Comparison of ENCODE assay signal across 1 cellular context in genomic region chr10:27099916-27100799, GRCh38.
TF ChIP-seq lines count a peak whose summit lies in the region.

Gene ANKRD26 (minus strand): TSS chr10:27100494. CDS start chr10:27100326, 168 bp downstream.

TF ChIP-seq in HepG2, 621 proteins besides CTCF, POLR2A, EP300 and RAD21 (continued from another document and continues in another):
- no peak for TF ChIP-seq ZFP36 (IDR thresholded peaks at IDR 0.05; ENCODE audit: borderline replicate concordance, low read depth, low read length, partially characterized antibody)
- no peak for TF ChIP-seq SMARCE1 (IDR thresholded peaks at IDR 0.05; ENCODE audit: borderline replicate concordance)
- TF ChIP-seq RORA (CRISPR knock-in tag; IDR thresholded peaks at IDR 0.05), result no peak
- no peak for TF ChIP-seq ZNF17 (CRISPR knock-in tag; IDR thresholded peaks at IDR 0.05)
- TF ChIP-seq PREB (CRISPR knock-in tag; IDR thresholded peaks at IDR 0.05), result no peak
- TF ChIP-seq ARNT2 (CRISPR knock-in tag; IDR thresholded peaks at IDR 0.05; ENCODE audit: low read depth), result no peak; the same call in none of the 2 replicates
- no peak for TF ChIP-seq FLYWCH1 (CRISPR knock-in tag; IDR thresholded peaks at IDR 0.05)
- TF ChIP-seq ZNF781 (CRISPR knock-in tag; IDR thresholded peaks at IDR 0.05; ENCODE audit: borderline replicate concordance, not compliant biosample characterization), result peak; percentile 66
- no peak; the same call in 1 of the 2 replicates for TF ChIP-seq GFI1 (CRISPR knock-in tag; IDR thresholded peaks at IDR 0.05; ENCODE audit: borderline replicate concordance)
- 0 out of 2 replicates have a peak, but pooled peaks have one; percentile 35 for TF ChIP-seq BCL6 (CRISPR knock-in tag; IDR thresholded peaks at IDR 0.05)
- TF ChIP-seq PRPF4 (IDR thresholded peaks at IDR 0.05; ENCODE audit: low read depth, low read length, poor library complexity, severe bottlenecking), result no peak
- no peak; the same call in 1 of the 2 replicates for TF ChIP-seq ZNF224 (CRISPR knock-in tag; IDR thresholded peaks at IDR 0.05)
- no peak for TF ChIP-seq SRSF4 (IDR thresholded peaks at IDR 0.05; ENCODE audit: low read depth, low read length, poor library complexity, severe bottlenecking)
- peak; percentile 73 for TF ChIP-seq DRAP1 (CRISPR knock-in tag; IDR thresholded peaks at IDR 0.05)
- TF ChIP-seq EZH2 (conservative IDR thresholded peaks at IDR 0.05; ENCODE audit: low read depth, low read length), result no peak
- TF ChIP-seq EHMT2 (IDR thresholded peaks at IDR 0.05; ENCODE audit: borderline replicate concordance, low read depth, low read length), result no peak
- TF ChIP-seq CEBPB (IDR thresholded peaks at IDR 0.05; ENCODE audit: borderline replicate concordance, low read depth, low read length), result no peak
- no peak for TF ChIP-seq HMG20A (CRISPR knock-in tag; IDR thresholded peaks at IDR 0.05; ENCODE audit: borderline replicate concordance)
- TF ChIP-seq PRMT3 (CRISPR knock-in tag; IDR thresholded peaks at IDR 0.05; ENCODE audit: borderline replicate concordance, low read depth), result no peak
- TF ChIP-seq LBX2 (CRISPR knock-in tag; IDR thresholded peaks at IDR 0.05; ENCODE audit: borderline replicate concordance), result 0 out of 2 replicates have a peak, but pooled peaks have one; percentile 43
- 0 out of 2 replicates have a peak, but pooled peaks have one; percentile 29 for TF ChIP-seq ZKSCAN1 (IDR thresholded peaks at IDR 0.05; ENCODE audit: low read length)
- no peak for TF ChIP-seq CREM (IDR thresholded peaks at IDR 0.05)
- TF ChIP-seq CREM (CRISPR knock-in tag; IDR thresholded peaks at IDR 0.05), result no peak
- TF ChIP-seq ATM (IDR thresholded peaks at IDR 0.05; ENCODE audit: borderline replicate concordance), result no peak
- TF ChIP-seq MYC (CRISPR knock-in tag; IDR thresholded peaks at IDR 0.05; ENCODE audit: borderline replicate concordance), result peak; percentile 67; the same call in 1 of the 2 replicates
- TF ChIP-seq MATR3 (CRISPR knock-in tag; IDR thresholded peaks at IDR 0.05), result no peak
- TF ChIP-seq, protein P1, sequence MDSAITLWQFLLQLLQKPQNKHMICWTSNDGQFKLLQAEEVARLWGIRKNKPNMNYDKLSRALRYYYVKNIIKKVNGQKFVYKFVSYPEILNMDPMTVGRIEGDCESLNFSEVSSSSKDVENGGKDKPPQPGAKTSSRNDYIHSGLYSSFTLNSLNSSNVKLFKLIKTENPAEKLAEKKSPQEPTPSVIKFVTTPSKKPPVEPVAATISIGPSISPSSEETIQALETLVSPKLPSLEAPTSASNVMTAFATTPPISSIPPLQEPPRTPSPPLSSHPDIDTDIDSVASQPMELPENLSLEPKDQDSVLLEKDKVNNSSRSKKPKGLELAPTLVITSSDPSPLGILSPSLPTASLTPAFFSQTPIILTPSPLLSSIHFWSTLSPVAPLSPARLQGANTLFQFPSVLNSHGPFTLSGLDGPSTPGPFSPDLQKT (CRISPR knock-in tag; IDR thresholded peaks at IDR 0.05; ENCODE audit: borderline replicate concordance), result no peak
- TF ChIP-seq ZNF709 (CRISPR knock-in tag; IDR thresholded peaks at IDR 0.05), result peak; percentile 53; the same call in 1 of the 2 replicates
- TF ChIP-seq ZNF101 (CRISPR knock-in tag; IDR thresholded peaks at IDR 0.05; ENCODE audit: borderline replicate concordance, low read depth), result no peak
- no peak for TF ChIP-seq ZBTB43 (CRISPR knock-in tag; conservative IDR thresholded peaks at IDR 0.05)
- no peak for TF ChIP-seq ZNF33A (CRISPR knock-in tag; IDR thresholded peaks at IDR 0.05; ENCODE audit: borderline replicate concordance)
- TF ChIP-seq, protein P2, sequence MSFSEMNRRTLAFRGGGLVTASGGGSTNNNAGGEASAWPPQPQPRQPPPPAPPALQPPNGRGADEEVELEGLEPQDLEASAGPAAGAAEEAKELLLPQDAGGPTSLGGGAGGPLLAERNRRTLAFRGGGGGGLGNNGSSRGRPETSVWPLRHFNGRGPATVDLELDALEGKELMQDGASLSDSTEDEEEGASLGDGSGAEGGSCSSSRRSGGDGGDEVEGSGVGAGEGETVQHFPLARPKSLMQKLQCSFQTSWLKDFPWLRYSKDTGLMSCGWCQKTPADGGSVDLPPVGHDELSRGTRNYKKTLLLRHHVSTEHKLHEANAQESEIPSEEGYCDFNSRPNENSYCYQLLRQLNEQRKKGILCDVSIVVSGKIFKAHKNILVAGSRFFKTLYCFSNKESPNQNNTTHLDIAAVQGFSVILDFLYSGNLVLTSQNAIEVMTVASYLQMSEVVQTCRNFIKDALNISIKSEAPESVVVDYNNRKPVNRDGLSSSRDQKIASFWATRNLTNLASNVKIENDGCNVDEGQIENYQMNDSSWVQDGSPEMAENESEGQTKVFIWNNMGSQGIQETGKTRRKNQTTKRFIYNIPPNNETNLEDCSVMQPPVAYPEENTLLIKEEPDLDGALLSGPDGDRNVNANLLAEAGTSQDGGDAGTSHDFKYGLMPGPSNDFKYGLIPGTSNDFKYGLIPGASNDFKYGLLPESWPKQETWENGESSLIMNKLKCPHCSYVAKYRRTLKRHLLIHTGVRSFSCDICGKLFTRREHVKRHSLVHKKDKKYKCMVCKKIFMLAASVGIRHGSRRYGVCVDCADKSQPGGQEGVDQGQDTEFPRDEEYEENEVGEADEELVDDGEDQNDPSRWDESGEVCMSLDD (CRISPR knock-in tag; IDR thresholded peaks at IDR 0.05; ENCODE audit: borderline replicate concordance), result no peak
- no peak for TF ChIP-seq MTA1 (CRISPR knock-in tag; IDR thresholded peaks at IDR 0.05; ENCODE audit: borderline replicate concordance)
- TF ChIP-seq, protein P3, sequence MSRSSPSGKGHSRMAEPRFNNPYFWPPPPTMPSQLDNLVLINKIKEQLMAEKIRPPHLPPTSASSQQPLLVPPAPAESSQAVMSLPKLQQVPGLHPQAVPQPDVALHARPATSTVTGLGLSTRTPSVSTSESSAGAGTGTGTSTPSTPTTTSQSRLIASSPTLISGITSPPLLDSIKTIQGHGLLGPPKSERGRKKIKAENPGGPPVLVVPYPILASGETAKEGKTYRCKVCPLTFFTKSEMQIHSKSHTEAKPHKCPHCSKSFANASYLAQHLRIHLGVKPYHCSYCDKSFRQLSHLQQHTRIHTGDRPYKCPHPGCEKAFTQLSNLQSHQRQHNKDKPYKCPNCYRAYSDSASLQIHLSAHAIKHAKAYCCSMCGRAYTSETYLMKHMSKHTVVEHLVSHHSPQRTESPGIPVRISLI (CRISPR knock-in tag; IDR thresholded peaks at IDR 0.05; ENCODE audit: borderline replicate concordance), result 0 out of 2 replicates have a peak, but pooled peaks have one; percentile 14
- TF ChIP-seq, protein P4, sequence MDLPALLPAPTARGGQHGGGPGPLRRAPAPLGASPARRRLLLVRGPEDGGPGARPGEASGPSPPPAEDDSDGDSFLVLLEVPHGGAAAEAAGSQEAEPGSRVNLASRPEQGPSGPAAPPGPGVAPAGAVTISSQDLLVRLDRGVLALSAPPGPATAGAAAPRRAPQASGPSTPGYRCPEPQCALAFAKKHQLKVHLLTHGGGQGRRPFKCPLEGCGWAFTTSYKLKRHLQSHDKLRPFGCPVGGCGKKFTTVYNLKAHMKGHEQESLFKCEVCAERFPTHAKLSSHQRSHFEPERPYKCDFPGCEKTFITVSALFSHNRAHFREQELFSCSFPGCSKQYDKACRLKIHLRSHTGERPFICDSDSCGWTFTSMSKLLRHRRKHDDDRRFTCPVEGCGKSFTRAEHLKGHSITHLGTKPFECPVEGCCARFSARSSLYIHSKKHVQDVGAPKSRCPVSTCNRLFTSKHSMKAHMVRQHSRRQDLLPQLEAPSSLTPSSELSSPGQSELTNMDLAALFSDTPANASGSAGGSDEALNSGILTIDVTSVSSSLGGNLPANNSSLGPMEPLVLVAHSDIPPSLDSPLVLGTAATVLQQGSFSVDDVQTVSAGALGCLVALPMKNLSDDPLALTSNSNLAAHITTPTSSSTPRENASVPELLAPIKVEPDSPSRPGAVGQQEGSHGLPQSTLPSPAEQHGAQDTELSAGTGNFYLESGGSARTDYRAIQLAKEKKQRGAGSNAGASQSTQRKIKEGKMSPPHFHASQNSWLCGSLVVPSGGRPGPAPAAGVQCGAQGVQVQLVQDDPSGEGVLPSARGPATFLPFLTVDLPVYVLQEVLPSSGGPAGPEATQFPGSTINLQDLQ (CRISPR knock-in tag; IDR thresholded peaks at IDR 0.05), result no peak
- TF ChIP-seq ESRRA (CRISPR knock-in tag; IDR thresholded peaks at IDR 0.05; ENCODE audit: low read depth), result no peak
- TF ChIP-seq ADNP (CRISPR knock-in tag; IDR thresholded peaks at IDR 0.05), result no peak
- TF ChIP-seq PHF21A (CRISPR knock-in tag; IDR thresholded peaks at IDR 0.05), result 0 out of 2 replicates have a peak, but pooled peaks have one; percentile 48
- no peak for TF ChIP-seq ZFP1 (CRISPR knock-in tag; IDR thresholded peaks at IDR 0.05)
- TF ChIP-seq ZSCAN31 (CRISPR knock-in tag; IDR thresholded peaks at IDR 0.05; ENCODE audit: low read depth), result peak; percentile 84
- TF ChIP-seq MXI1 (IDR thresholded peaks at IDR 0.05; ENCODE audit: borderline replicate concordance, low read depth, low read length), result no peak; the same call in 2 of the 3 replicates
- TF ChIP-seq ZNF639 (CRISPR knock-in tag; conservative IDR thresholded peaks at IDR 0.05), result no peak
- no peak for TF ChIP-seq SP1 (IDR thresholded peaks at IDR 0.05)
- no peak for TF ChIP-seq SP1 (CRISPR knock-in tag; IDR thresholded peaks at IDR 0.05)
- TF ChIP-seq ZBTB2 (CRISPR knock-in tag; IDR thresholded peaks at IDR 0.05; ENCODE audit: low read depth), result no peak
- no peak for TF ChIP-seq ATF7-NPFF (CRISPR knock-in tag; IDR thresholded peaks at IDR 0.05; ENCODE audit: low read depth)
- TF ChIP-seq TCF7L2 (IDR thresholded peaks at IDR 0.05; ENCODE audit: low read depth, low read length), result no peak
- peak; percentile 87 for TF ChIP-seq GATAD1 (CRISPR knock-in tag; IDR thresholded peaks at IDR 0.05)
- TF ChIP-seq ZNF484 (CRISPR knock-in tag; IDR thresholded peaks at IDR 0.05; ENCODE audit: borderline replicate concordance, low read depth), result no peak
- TF ChIP-seq CCDC6 (CRISPR knock-in tag; IDR thresholded peaks at IDR 0.05), result peak; percentile 35; the same call in 1 of the 2 replicates
- no peak for TF ChIP-seq KAT7 (CRISPR knock-in tag; IDR thresholded peaks at IDR 0.05; ENCODE audit: borderline replicate concordance)
- TF ChIP-seq POLR2AphosphoS2 (IDR thresholded peaks at IDR 0.05; ENCODE audit: low read depth, low read length), result no peak
- TF ChIP-seq, protein P5, sequence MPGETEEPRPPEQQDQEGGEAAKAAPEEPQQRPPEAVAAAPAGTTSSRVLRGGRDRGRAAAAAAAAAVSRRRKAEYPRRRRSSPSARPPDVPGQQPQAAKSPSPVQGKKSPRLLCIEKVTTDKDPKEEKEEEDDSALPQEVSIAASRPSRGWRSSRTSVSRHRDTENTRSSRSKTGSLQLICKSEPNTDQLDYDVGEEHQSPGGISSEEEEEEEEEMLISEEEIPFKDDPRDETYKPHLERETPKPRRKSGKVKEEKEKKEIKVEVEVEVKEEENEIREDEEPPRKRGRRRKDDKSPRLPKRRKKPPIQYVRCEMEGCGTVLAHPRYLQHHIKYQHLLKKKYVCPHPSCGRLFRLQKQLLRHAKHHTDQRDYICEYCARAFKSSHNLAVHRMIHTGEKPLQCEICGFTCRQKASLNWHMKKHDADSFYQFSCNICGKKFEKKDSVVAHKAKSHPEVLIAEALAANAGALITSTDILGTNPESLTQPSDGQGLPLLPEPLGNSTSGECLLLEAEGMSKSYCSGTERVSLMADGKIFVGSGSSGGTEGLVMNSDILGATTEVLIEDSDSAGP (CRISPR knock-in tag; IDR thresholded peaks at IDR 0.05; ENCODE audit: borderline replicate concordance), result peak; percentile 47; the same call in 1 of the 2 replicates
- TF ChIP-seq NKX3-1 (CRISPR knock-in tag; IDR thresholded peaks at IDR 0.05), result no peak
- TF ChIP-seq ZNF749 (CRISPR knock-in tag; IDR thresholded peaks at IDR 0.05; ENCODE audit: borderline replicate concordance), result no peak
